In genomic region chr1:50742523-50742922, GRCh38 we compare ENCODE assay signal across 32 cellular contexts.
DNase-seq lines count a peak whose midpoint lies in the region; ATAC-seq and TF ChIP-seq lines count a peak whose summit lies in the region.
"Had no signal": no experiment of that assay in that cellular context is flagged by ENCODE, and none has a peak within 500 bp of the region (broad histone marks: within the 10 kb centered on the region; RNA-seq: fewer than 3 reads in every experiment).

No MANE protein-coding gene starts in this region.

- no peaks in the 10 kb centered on the region for H3K9me3 Mint-ChIP-seq in activated T-helper 17 cell treated with anti-CD3 and anti-CD28 coated beads, Interleukin-2, amount 50 U/mL, for 72 hours
- H3K9me3 Mint-ChIP-seq in stimulated activated effector memory CD8-positive, alpha-beta T cell treated with anti-CD3 and anti-CD28 coated beads, Interleukin-12 subunit alpha, Interleukin-12 subunit beta, amount 100 ng/mL, for 72 hours, result no peaks in the 10 kb centered on the region
- H3K9me3 Mint-ChIP-seq: activated CD4-positive, alpha-beta memory T cell treated with anti-CD3 and anti-CD28 coated beads for 36 hours; activated naive CD4-positive, alpha-beta T cell treated with anti-CD3 and anti-CD28 coated beads for 36 hours; activated T-helper 1 cell treated with anti-CD3 and anti-CD28 coated beads, Interleukin-12 subunit alpha, Interleukin-12 subunit beta, Interleukin-2, Interleukin-4 antibody, amounts not matched to agents 30 ng/mL and 10 ng/mL and 1 ng/mL, durations not matched to agents 14 hours and 24 hours and 36 hours; natural killer cell had no signal

- no peak for TF ChIP-seq CTCF in GM10266 (IDR thresholded peaks at IDR 0.05; ENCODE audit: control insufficient read depth, insufficient read depth, low read depth, missing control alignments)

- DNase-seq in HK-2 (ENCODE audit: unreplicated experiment), result peak; percentile 33
- DNase-seq in stimulated activated effector memory CD8-positive, alpha-beta T cell treated with anti-CD3 and anti-CD28 coated beads, Interleukin-12 subunit alpha, Interleukin-12 subunit beta, amount 100 ng/mL, for 72 hours (ENCODE audit: low spot score in 2 of 2), result no peak
- DNase-seq in SHP77 treated with DMSO at 0.1 percent for 48 hours (lab: John Stamatoyannopoulos, UW), result no peak
- DNase-seq in GM10266 (ENCODE audit: extremely low spot score), result no peak
- DNase-seq in NCI-H510A (lab: John Stamatoyannopoulos, UW), result no peak
- DNase-seq: activated CD4-positive, alpha-beta memory T cell treated with anti-CD3 and anti-CD28 coated beads for 36 hours; activated CD4-positive, CD25-positive, alpha-beta regulatory T cell treated with anti-CD3 and anti-CD28 coated beads, Interleukin-2, amount 50 U/mL, for 72 hours; activated CD8-positive, alpha-beta memory T cell treated with anti-CD3 and anti-CD28 coated beads, Interleukin-2, amount 50 U/mL, for 4 hours; activated naive CD4-positive, alpha-beta T cell treated with anti-CD3 and anti-CD28 coated beads for 36 hours; brain microvascular endothelial cell; Calu3; DMS79; GDM1; heart left ventricle; Kasumi-1; mucosa of descending colon; natural killer cell; NCI-H1436 treated with DMSO at 0.1 percent for 48 hours; NCI-H2081 treated with DMSO at 0.1 percent for 48 hours; NCI-H2227 treated with DMSO at 0.1 percent for 48 hours; NCI-H69; nucleus accumbens; SIG-M5; sigmoid colon; stimulated activated CD4-positive, alpha-beta T cell treated with anti-CD3 and anti-CD28 coated beads, Interleukin-4, amount 100 ng/mL, for 24 hours; trophoblast cell had no signal

- H3K36me3 Mint-ChIP-seq in activated T-helper 17 cell treated with anti-CD3 and anti-CD28 coated beads, Interleukin-2, amount 50 U/mL, for 72 hours (ENCODE audit: low read depth), result peaks cover 64% of the 10 kb centered on the region
- H3K36me3 Mint-ChIP-seq in stimulated activated effector memory CD8-positive, alpha-beta T cell treated with anti-CD3 and anti-CD28 coated beads, Interleukin-12 subunit alpha, Interleukin-12 subunit beta, amount 100 ng/mL, for 72 hours, result peaks cover 42% of the 10 kb centered on the region

- H3K27ac Mint-ChIP-seq in activated T-helper 17 cell treated with anti-CD3 and anti-CD28 coated beads, Interleukin-2, amount 50 U/mL, for 72 hours, result no peak overlapping the region
- no peak overlapping the region for H3K27ac Mint-ChIP-seq in stimulated activated effector memory CD8-positive, alpha-beta T cell treated with anti-CD3 and anti-CD28 coated beads, Interleukin-12 subunit alpha, Interleukin-12 subunit beta, amount 100 ng/mL, for 72 hours
- H3K27ac Mint-ChIP-seq: activated CD4-positive, alpha-beta memory T cell treated with anti-CD3 and anti-CD28 coated beads for 36 hours; activated naive CD4-positive, alpha-beta T cell treated with anti-CD3 and anti-CD28 coated beads for 36 hours; activated T-helper 1 cell treated with anti-CD3 and anti-CD28 coated beads, Interleukin-12 subunit alpha, Interleukin-12 subunit beta, Interleukin-2, Interleukin-4 antibody, amounts not matched to agents 30 ng/mL and 10 ng/mL and 1 ng/mL, durations not matched to agents 14 hours and 24 hours and 36 hours; natural killer cell; progenitor cell of endocrine pancreas had no signal

- no peak overlapping the region for H3K4me3 Mint-ChIP-seq in activated T-helper 17 cell treated with anti-CD3 and anti-CD28 coated beads, Interleukin-2, amount 50 U/mL, for 72 hours
- no peak overlapping the region for H3K4me3 Mint-ChIP-seq in stimulated activated effector memory CD8-positive, alpha-beta T cell treated with anti-CD3 and anti-CD28 coated beads, Interleukin-12 subunit alpha, Interleukin-12 subunit beta, amount 100 ng/mL, for 72 hours
- H3K4me3 Mint-ChIP-seq: activated CD4-positive, alpha-beta memory T cell treated with anti-CD3 and anti-CD28 coated beads for 36 hours; activated naive CD4-positive, alpha-beta T cell treated with anti-CD3 and anti-CD28 coated beads for 36 hours; activated T-helper 1 cell treated with anti-CD3 and anti-CD28 coated beads, Interleukin-12 subunit alpha, Interleukin-12 subunit beta, Interleukin-2, Interleukin-4 antibody, amounts not matched to agents 30 ng/mL and 10 ng/mL and 1 ng/mL, durations not matched to agents 14 hours and 24 hours and 36 hours; natural killer cell had no signal

- peaks cover 5% of the 10 kb centered on the region for H3K4me1 Mint-ChIP-seq in activated T-helper 17 cell treated with anti-CD3 and anti-CD28 coated beads, Interleukin-2, amount 50 U/mL, for 72 hours
- no peaks in the 10 kb centered on the region for H3K4me1 Mint-ChIP-seq in stimulated activated effector memory CD8-positive, alpha-beta T cell treated with anti-CD3 and anti-CD28 coated beads, Interleukin-12 subunit alpha, Interleukin-12 subunit beta, amount 100 ng/mL, for 72 hours
- H3K4me1 Mint-ChIP-seq: natural killer cell had no signal

- peak; percentile 63 for ATAC-seq in activated T-helper 17 cell treated with anti-CD3 and anti-CD28 coated beads, Interleukin-2, amount 50 U/mL, for 72 hours (replicated peaks)
- peak; percentile 81 for ATAC-seq in esophagus mucosa
- peak; percentile 28 for ATAC-seq in stimulated activated effector memory CD8-positive, alpha-beta T cell treated with anti-CD3 and anti-CD28 coated beads, Interleukin-12 subunit alpha, Interleukin-12 subunit beta, amount 100 ng/mL, for 72 hours
- ATAC-seq: HCT116, heart left ventricle, mucosa of descending colon, natural killer cell, Panc1 had no signal

- no peaks in the 10 kb centered on the region for H3K27me3 Mint-ChIP-seq in activated T-helper 17 cell treated with anti-CD3 and anti-CD28 coated beads, Interleukin-2, amount 50 U/mL, for 72 hours
- H3K27me3 Mint-ChIP-seq: activated CD4-positive, alpha-beta memory T cell treated with anti-CD3 and anti-CD28 coated beads for 36 hours; progenitor cell of endocrine pancreas had no signal

Comparison
In these comparisons a context has a peak if more than half of its experiments do, and no peak if none do; other contexts are left out.
1. ATAC-seq: peak in every context shown above with its lines; median percentile 81 in esophagus mucosa; 63 in activated T-helper 17 cell treated with anti-CD3 and anti-CD28 coated beads, Interleukin-2, amount 50 U/mL, for 72 hours; 28 in stimulated activated effector memory CD8-positive, alpha-beta T cell treated with anti-CD3 and anti-CD28 coated beads, Interleukin-12 subunit alpha, Interleukin-12 subunit beta, amount 100 ng/mL, for 72 hours.